29 cellular contexts compared by ENCODE assay signal in genomic region chr1:231431665-231432415, GRCh38.
"Had no signal": no experiment of that assay in that cellular context is flagged by ENCODE, and none has a peak within 500 bp of the region (broad histone marks: within the 10 kb centered on the region; RNA-seq: fewer than 3 reads in every experiment).

No MANE protein-coding gene starts in this region.

- FAIRE-seq: endothelial cell of umbilical vein, keratinocyte, pancreas had no signal

- ATAC-seq: activated CD8-positive, alpha-beta memory T cell treated with anti-CD3 and anti-CD28 coated beads, Interleukin-2, amount 10 ng/mL, durations not matched to agents 7 days and 5 days; activated CD8-positive, alpha-beta T cell treated with anti-CD3 and anti-CD28 coated beads for 36 hours; activated naive CD4-positive, alpha-beta T cell treated with anti-CD3 and anti-CD28 coated beads, Interleukin-2, amount 50 U/mL, for 72 hours; gastroesophageal sphincter; left cardiac atrium; pancreas had no signal

- H3K27ac Mint-ChIP-seq: activated B cell treated with CpG ODN at 0.5 μM for 24 hours; activated CD8-positive, alpha-beta memory T cell treated with anti-CD3 and anti-CD28 coated beads, Interleukin-2, amount 10 ng/mL, durations not matched to agents 7 days and 5 days; activated CD8-positive, alpha-beta T cell treated with anti-CD3 and anti-CD28 coated beads for 36 hours; activated naive CD4-positive, alpha-beta T cell treated with anti-CD3 and anti-CD28 coated beads, Interleukin-2, amount 50 U/mL, for 72 hours; mesothelial cell of epicardium; naive B cell; nephron progenitor cell; T-helper 2 cell treated with Interferon-gamma antibody and Interleukin-4, amounts not matched to agents 5 μg/mL and 100 μg/mL, for 36 hours had no signal

- DNase-seq: activated B cell treated with CpG ODN at 0.5 μM for 24 hours; activated CD4-positive, alpha-beta T cell treated with anti-CD3 and anti-CD28 coated beads, Interleukin-2, amount 50 U/mL, for 1 hour; activated CD8-positive, alpha-beta memory T cell treated with anti-CD3 and anti-CD28 coated beads, Interleukin-2, amount 10 ng/mL, durations not matched to agents 7 days and 5 days; activated CD8-positive, alpha-beta T cell treated with anti-CD3 and anti-CD28 coated beads for 36 hours; activated naive CD4-positive, alpha-beta T cell; activated T-cell treated with anti-CD3 and anti-CD28 coated beads, Interleukin-2, amount 50 U/mL, for 48 hours; central memory CD4-positive, alpha-beta T cell; left cardiac atrium; naive B cell; nephron progenitor cell; nucleus accumbens; retina; sigmoid colon; stimulated activated CD4-positive, alpha-beta T cell treated with anti-CD3 and anti-CD28 coated beads, Interleukin-1b, Interleukin-23, amount 100 ng/mL, for 48 hours; stimulated activated naive CD4-positive, alpha-beta T cell; T-helper 1 cell had no signal

- H3K27me3 ChIP-seq: breast epithelium, gastroesophageal sphincter, hepatocyte, pancreas, sigmoid colon, suprapubic skin, tibial nerve had no signal

- H3K36me3 ChIP-seq: breast epithelium, gastroesophageal sphincter, pancreas, prostate gland, sigmoid colon, suprapubic skin, tibial nerve had no signal

- H3K9me3 Mint-ChIP-seq: activated CD8-positive, alpha-beta T cell treated with anti-CD3 and anti-CD28 coated beads for 36 hours; activated naive CD4-positive, alpha-beta T cell treated with anti-CD3 and anti-CD28 coated beads, Interleukin-2, amount 50 U/mL, for 72 hours; naive B cell; nephron progenitor cell; T-helper 2 cell treated with Interferon-gamma antibody and Interleukin-4, amounts not matched to agents 5 μg/mL and 100 μg/mL, for 36 hours had no signal

- H3K9me3 ChIP-seq: breast epithelium, gastroesophageal sphincter, pancreas, prostate gland, sigmoid colon, suprapubic skin, tibial nerve had no signal

- H3K4me3 ChIP-seq: breast epithelium, gastroesophageal sphincter, hepatocyte, pancreas, prostate gland, sigmoid colon, smooth muscle cell, suprapubic skin, tibial nerve had no signal

- H3K4me2 ChIP-seq: hepatocyte, smooth muscle cell had no signal

- H3K4me1 Mint-ChIP-seq: activated B cell treated with CpG ODN at 0.5 μM for 24 hours; activated CD8-positive, alpha-beta memory T cell treated with anti-CD3 and anti-CD28 coated beads, Interleukin-2, amount 10 ng/mL, durations not matched to agents 7 days and 5 days; mesothelial cell of epicardium; naive B cell; nephron progenitor cell had no signal

- H3K4me3 Mint-ChIP-seq: activated B cell treated with CpG ODN at 0.5 μM for 24 hours; activated CD8-positive, alpha-beta memory T cell treated with anti-CD3 and anti-CD28 coated beads, Interleukin-2, amount 10 ng/mL, durations not matched to agents 7 days and 5 days; activated CD8-positive, alpha-beta T cell treated with anti-CD3 and anti-CD28 coated beads for 36 hours; mesothelial cell of epicardium; naive B cell; nephron progenitor cell; T-helper 2 cell treated with Interferon-gamma antibody and Interleukin-4, amounts not matched to agents 5 μg/mL and 100 μg/mL, for 36 hours had no signal

- H3K4me1 ChIP-seq: breast epithelium, gastroesophageal sphincter, pancreas, prostate gland, sigmoid colon, suprapubic skin, tibial nerve had no signal

- H3K79me2 ChIP-seq: hepatocyte had no signal

- H3K36me3 Mint-ChIP-seq: activated CD8-positive, alpha-beta memory T cell treated with anti-CD3 and anti-CD28 coated beads, Interleukin-2, amount 10 ng/mL, durations not matched to agents 7 days and 5 days; mesothelial cell of epicardium; naive B cell had no signal

- H3K27ac ChIP-seq: breast epithelium, gastroesophageal sphincter, hepatocyte, pancreas, prostate gland, sigmoid colon, suprapubic skin, tibial nerve had no signal

- H2AFZ ChIP-seq: hepatocyte had no signal
